1 cellular context compared by ENCODE assay signal in the genomic region with DNA sequence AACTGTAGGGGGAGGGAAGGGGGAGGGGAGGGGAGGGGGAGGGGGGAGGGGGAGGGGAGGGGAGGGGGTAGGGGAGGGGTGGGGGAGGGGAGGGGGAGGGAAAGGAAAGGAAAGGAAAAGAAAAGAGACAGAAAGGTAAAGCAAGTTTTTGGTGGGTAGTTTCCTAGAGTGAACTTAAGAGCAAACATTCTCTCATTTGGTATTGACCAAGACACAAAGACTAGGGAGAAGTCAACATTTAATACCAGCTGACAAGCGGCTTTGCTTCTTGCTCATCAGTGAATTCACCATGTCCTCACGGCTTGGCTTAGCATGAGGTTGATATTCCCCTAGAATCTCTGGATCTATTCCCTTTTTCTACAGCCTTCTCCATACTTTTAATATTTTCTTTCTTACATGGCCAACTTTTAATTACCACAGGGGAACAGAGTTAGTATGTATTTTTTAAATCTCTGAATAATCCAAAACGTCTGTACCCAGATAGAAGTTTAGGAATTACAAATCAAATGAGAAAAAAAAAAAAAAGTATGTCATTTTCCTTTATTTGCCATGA.
TF ChIP-seq lines count a peak whose summit lies in the region.

No MANE protein-coding gene starts in this region.

TF ChIP-seq in IMR-90, 13 proteins besides CTCF, POLR2A, EP300 and RAD21:
- TF ChIP-seq, protein P1, sequence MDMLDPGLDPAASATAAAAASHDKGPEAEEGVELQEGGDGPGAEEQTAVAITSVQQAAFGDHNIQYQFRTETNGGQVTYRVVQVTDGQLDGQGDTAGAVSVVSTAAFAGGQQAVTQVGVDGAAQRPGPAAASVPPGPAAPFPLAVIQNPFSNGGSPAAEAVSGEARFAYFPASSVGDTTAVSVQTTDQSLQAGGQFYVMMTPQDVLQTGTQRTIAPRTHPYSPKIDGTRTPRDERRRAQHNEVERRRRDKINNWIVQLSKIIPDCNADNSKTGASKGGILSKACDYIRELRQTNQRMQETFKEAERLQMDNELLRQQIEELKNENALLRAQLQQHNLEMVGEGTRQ (IDR thresholded peaks at IDR 0.05; ENCODE audit: low read depth, low read length): no peak
- no peak for TF ChIP-seq BHLHE40 (IDR thresholded peaks at IDR 0.05; ENCODE audit: low read depth, low read length)
- TF ChIP-seq MAZ (IDR thresholded peaks at IDR 0.05; ENCODE audit: borderline replicate concordance, low read depth, low read length): no peak
- TF ChIP-seq FOS (IDR thresholded peaks at IDR 0.05; ENCODE audit: low read depth, low read length): no peak
- no peak for TF ChIP-seq CEBPB (IDR thresholded peaks at IDR 0.05; ENCODE audit: low read depth, low read length)
- TF ChIP-seq NFE2L2 (IDR thresholded peaks at IDR 0.05; ENCODE audit: low read depth, low read length): no peak
- no peak for TF ChIP-seq MXI1 (IDR thresholded peaks at IDR 0.05; ENCODE audit: borderline replicate concordance, low read depth, low read length)
- no peak for TF ChIP-seq RFX5 (IDR thresholded peaks at IDR 0.05; ENCODE audit: low read depth, low read length)
- TF ChIP-seq, protein P2, sequence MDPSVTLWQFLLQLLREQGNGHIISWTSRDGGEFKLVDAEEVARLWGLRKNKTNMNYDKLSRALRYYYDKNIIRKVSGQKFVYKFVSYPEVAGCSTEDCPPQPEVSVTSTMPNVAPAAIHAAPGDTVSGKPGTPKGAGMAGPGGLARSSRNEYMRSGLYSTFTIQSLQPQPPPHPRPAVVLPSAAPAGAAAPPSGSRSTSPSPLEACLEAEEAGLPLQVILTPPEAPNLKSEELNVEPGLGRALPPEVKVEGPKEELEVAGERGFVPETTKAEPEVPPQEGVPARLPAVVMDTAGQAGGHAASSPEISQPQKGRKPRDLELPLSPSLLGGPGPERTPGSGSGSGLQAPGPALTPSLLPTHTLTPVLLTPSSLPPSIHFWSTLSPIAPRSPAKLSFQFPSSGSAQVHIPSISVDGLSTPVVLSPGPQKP (IDR thresholded peaks at IDR 0.05; ENCODE audit: borderline replicate concordance, low read depth, low read length): no peak
- no peak for TF ChIP-seq MAFK (IDR thresholded peaks at IDR 0.05; ENCODE audit: low read depth, low read length)
- no peak for TF ChIP-seq SMC3 (IDR thresholded peaks at IDR 0.05; ENCODE audit: low read depth, low read length)
- no peak for TF ChIP-seq CHD1 (IDR thresholded peaks at IDR 0.05; ENCODE audit: low read depth, low read length)
- no peak for TF ChIP-seq RCOR1 (IDR thresholded peaks at IDR 0.05; ENCODE audit: insufficient replicate concordance, low read length)
